ENCODE assay signal across 1 cellular context in the genomic region with DNA sequence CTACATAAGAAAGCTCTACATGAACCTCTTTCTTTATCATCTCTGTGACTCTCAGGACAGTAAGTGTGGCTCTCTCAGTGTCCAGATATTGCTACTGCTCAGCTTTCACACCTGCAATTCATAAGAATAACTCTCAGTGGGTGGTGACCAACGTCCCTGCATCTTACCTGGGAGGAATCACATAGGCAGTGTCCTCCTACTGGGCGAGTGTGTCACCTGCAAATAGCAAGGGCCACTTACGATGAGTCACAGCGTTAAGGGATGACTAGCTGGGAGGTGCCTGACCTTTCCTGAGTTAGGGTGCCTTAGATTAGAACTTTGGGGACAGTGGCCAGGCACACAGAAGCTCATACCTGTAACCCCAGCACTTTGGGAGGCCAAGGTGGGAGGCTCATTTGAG.
TF ChIP-seq lines count a peak whose summit lies in the region.

No MANE protein-coding gene starts in this region.

TF ChIP-seq in HCT116, 20 proteins besides CTCF, POLR2A, EP300 and RAD21 (continued from another document):
- TF ChIP-seq, protein P1, sequence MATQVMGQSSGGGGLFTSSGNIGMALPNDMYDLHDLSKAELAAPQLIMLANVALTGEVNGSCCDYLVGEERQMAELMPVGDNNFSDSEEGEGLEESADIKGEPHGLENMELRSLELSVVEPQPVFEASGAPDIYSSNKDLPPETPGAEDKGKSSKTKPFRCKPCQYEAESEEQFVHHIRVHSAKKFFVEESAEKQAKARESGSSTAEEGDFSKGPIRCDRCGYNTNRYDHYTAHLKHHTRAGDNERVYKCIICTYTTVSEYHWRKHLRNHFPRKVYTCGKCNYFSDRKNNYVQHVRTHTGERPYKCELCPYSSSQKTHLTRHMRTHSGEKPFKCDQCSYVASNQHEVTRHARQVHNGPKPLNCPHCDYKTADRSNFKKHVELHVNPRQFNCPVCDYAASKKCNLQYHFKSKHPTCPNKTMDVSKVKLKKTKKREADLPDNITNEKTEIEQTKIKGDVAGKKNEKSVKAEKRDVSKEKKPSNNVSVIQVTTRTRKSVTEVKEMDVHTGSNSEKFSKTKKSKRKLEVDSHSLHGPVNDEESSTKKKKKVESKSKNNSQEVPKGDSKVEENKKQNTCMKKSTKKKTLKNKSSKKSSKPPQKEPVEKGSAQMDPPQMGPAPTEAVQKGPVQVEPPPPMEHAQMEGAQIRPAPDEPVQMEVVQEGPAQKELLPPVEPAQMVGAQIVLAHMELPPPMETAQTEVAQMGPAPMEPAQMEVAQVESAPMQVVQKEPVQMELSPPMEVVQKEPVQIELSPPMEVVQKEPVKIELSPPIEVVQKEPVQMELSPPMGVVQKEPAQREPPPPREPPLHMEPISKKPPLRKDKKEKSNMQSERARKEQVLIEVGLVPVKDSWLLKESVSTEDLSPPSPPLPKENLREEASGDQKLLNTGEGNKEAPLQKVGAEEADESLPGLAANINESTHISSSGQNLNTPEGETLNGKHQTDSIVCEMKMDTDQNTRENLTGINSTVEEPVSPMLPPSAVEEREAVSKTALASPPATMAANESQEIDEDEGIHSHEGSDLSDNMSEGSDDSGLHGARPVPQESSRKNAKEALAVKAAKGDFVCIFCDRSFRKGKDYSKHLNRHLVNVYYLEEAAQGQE (IDR thresholded peaks at IDR 0.05; ENCODE audit: low read depth): no peak
- no peak for TF ChIP-seq EZH2 (IDR thresholded peaks at IDR 0.05)
